Comparison of ENCODE assay signal across 8 cellular contexts in the genomic region with DNA sequence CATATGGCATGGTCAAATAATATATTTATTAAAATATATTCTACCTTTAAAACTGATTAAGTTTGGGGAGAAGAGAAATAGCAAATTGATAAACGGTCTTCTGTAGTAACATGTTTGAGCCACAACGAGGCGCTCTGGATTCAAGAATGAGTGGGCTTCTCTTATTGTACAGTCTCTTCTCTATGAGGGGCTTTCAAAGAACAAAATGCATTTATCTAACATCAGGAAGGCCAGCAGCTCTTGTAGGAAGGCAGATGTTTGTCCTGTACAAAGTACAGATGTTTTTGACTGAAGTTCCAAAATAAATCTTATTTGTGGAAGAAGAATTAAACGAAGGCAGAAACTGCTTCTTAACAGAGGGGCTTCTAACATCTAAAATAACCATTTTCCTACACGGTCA.
A peak's percentile ranks its signal among the peaks of the same experiment; 100 is the strongest.
DNase-seq lines count a peak whose midpoint lies in the region; ATAC-seq and TF ChIP-seq lines count a peak whose summit lies in the region.

No MANE protein-coding gene starts in this region.

- H3K27ac Mint-ChIP-seq in type B pancreatic cell = no peak overlapping the region

- H3K4me3 ChIP-seq in NB4 (ENCODE audit: low read depth, low read length) = no peak overlapping the region

- peaks cover 5% of the 10 kb centered on the region for H3K9me3 Mint-ChIP-seq in type B pancreatic cell

- peak overlapping the region; percentile 41 for H3K4me3 Mint-ChIP-seq in type B pancreatic cell

- no peaks in the 10 kb centered on the region for H3K27me3 Mint-ChIP-seq in type B pancreatic cell

- peaks cover 74% of the 10 kb centered on the region for H3K4me1 Mint-ChIP-seq in type B pancreatic cell (ENCODE audit: unreplicated experiment)

- TF ChIP-seq POLR2A in NB4 (IDR thresholded peaks at IDR 0.05; ENCODE audit: extremely low read depth, insufficient read length) = no peak

- peak; percentile 28 for DNase-seq in GM04504 (ENCODE audit: low read depth)
- DNase-seq in NB4 (ENCODE audit: low read depth) = peak; percentile 38
- peak; percentile 6 to 25 for DNase-seq in activated CD4-positive, alpha-beta T cell treated with anti-CD3 and anti-CD28 coated beads, Interleukin-2, amount 50 U/mL, for 48 hours
- peak; percentile 33 for DNase-seq in iPS-NIHi7 (ENCODE audit: extremely low spot score)
- DNase-seq in type B pancreatic cell (ENCODE audit: extremely low spot score, unreplicated experiment) = no peak

- H3K36me3 Mint-ChIP-seq in type B pancreatic cell = peaks cover 3% of the 10 kb centered on the region

- TF ChIP-seq CTCF in NB4 (IDR thresholded peaks at IDR 0.05; ENCODE audit: low read depth, low read length) (peak; percentile 35), type B pancreatic cell (conservative IDR thresholded peaks at IDR 0.05) (peak; percentile 89)

- ATAC-seq in HG03108 (IDR thresholded peaks at IDR 0.05; ENCODE audit: unreplicated experiment) (no peak), GM19023 (IDR thresholded peaks at IDR 0.05; ENCODE audit: unreplicated experiment) (no peak), GM18870 (IDR thresholded peaks at IDR 0.05; ENCODE audit: unreplicated experiment) (no peak)
